In the genomic region with DNA sequence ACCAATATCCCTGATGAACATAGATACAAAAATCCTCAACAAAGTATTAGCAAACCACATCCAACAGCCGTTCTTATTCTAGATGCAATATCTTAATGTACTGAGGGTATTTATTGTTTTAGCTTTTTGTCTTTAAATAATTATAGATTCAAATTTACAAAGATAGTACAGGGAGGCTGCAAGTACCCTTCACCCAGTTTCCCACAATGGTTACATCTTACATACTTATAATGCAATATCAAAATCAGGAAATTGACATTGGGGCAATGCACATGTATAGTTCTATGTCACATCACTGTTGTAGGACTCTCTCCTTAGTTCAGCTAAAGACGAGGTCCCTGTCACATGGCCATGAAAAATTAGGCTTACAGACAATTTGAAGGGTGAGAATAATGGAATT, we compare ENCODE assay signal across 3 cellular contexts.
"Had no signal": no experiment of that assay in that cellular context is flagged by ENCODE, and none has a peak within 500 bp of the region (broad histone marks: within the 10 kb centered on the region; RNA-seq: fewer than 3 reads in every experiment).

No MANE protein-coding gene starts in this region.

- H3K4me3 ChIP-seq: GM12878 had no signal

- DNase-seq: GDM1, GF-D8 had no signal

- ATAC-seq: GM12878 had no signal
